1 cellular context compared by ENCODE assay signal in genomic region chr14:37784203-37784826, GRCh38.
TF ChIP-seq lines count a peak whose summit lies in the region.
"Not testable (repeated sequence)": the region's sequence is repeated elsewhere in the genome, so short reads cannot be mapped to it uniquely, and the experiment has no call there.

No MANE protein-coding gene starts in this region.

TF ChIP-seq in HepG2, 621 proteins besides CTCF, POLR2A, EP300 and RAD21 (continued from another document and continues in another):
- peak; percentile 84 for TF ChIP-seq PAXIP1 (CRISPR knock-in tag; conservative IDR thresholded peaks at IDR 0.05)
- peak; percentile 85; the same call in 1 of the 2 replicates for TF ChIP-seq ZNF362 (CRISPR knock-in tag; IDR thresholded peaks at IDR 0.05; ENCODE audit: borderline replicate concordance)
- peak; percentile 79; the same call in 1 of the 2 replicates for TF ChIP-seq FOXP4 (CRISPR knock-in tag; IDR thresholded peaks at IDR 0.05)
- TF ChIP-seq FOXA3 (CRISPR knock-in tag; IDR thresholded peaks at IDR 0.05) = peak; percentile 78
- peak; percentile 56; the same call in 1 of the 2 replicates for TF ChIP-seq ATF2 (CRISPR knock-in tag; IDR thresholded peaks at IDR 0.05)
- peak; percentile 20; the same call in 1 of the 2 replicates for TF ChIP-seq ZSCAN5A (CRISPR knock-in tag; IDR thresholded peaks at IDR 0.05; ENCODE audit: borderline replicate concordance)
- peak; percentile 65 for TF ChIP-seq RARA (CRISPR knock-in tag; IDR thresholded peaks at IDR 0.05)
- peak; percentile 79 for TF ChIP-seq TCF7 (IDR thresholded peaks at IDR 0.05; ENCODE audit: low read depth)
- TF ChIP-seq LCORL (IDR thresholded peaks at IDR 0.05); FOXP1 (IDR thresholded peaks at IDR 0.05); SOX13 (IDR thresholded peaks at IDR 0.05); CREM (CRISPR knock-in tag; IDR thresholded peaks at IDR 0.05): not testable (repeated sequence)
- peak; percentile 84 for TF ChIP-seq LCORL (CRISPR knock-in tag; IDR thresholded peaks at IDR 0.05)
- TF ChIP-seq ZNF503 (CRISPR knock-in tag; IDR thresholded peaks at IDR 0.05) = peak; percentile 58; the same call in 1 of the 2 replicates
- TF ChIP-seq FOXP1 (CRISPR knock-in tag; IDR thresholded peaks at IDR 0.05) = peak; percentile 87
- peak; percentile 67 for TF ChIP-seq ZNF609 (CRISPR knock-in tag; IDR thresholded peaks at IDR 0.05; ENCODE audit: borderline replicate concordance)
- TF ChIP-seq SOX13 (CRISPR knock-in tag; conservative IDR thresholded peaks at IDR 0.05 in 1 of 2, IDR thresholded peaks at IDR 0.05 in 1 of 2) = peak in 1 of 2 experiments; percentile 82; a peak in 2 of 4 replicates
- TF ChIP-seq ELF3 (CRISPR knock-in tag; IDR thresholded peaks at IDR 0.05) = peak; percentile 29; the same call in 1 of the 2 replicates
- TF ChIP-seq KLF16 (CRISPR knock-in tag; IDR thresholded peaks at IDR 0.05) = 0 out of 4 replicates have a peak, but pooled peaks of 1 of the 2 experiments have one; percentile 28
- peak; percentile 13; the same call in 1 of the 2 replicates for TF ChIP-seq KMT2A (CRISPR knock-in tag; IDR thresholded peaks at IDR 0.05)
- TF ChIP-seq ARID5B (CRISPR knock-in tag; IDR thresholded peaks at IDR 0.05) = peak; percentile 90
- peak; percentile 58; the same call in 1 of the 2 replicates for TF ChIP-seq BCL6 (CRISPR knock-in tag; IDR thresholded peaks at IDR 0.05)
- TF ChIP-seq ISL2 (CRISPR knock-in tag; IDR thresholded peaks at IDR 0.05) = peak; percentile 87
- TF ChIP-seq THRA (CRISPR knock-in tag; IDR thresholded peaks at IDR 0.05; ENCODE audit: borderline replicate concordance) = peak; percentile 70; the same call in 1 of the 2 replicates
- peak; percentile 38; the same call in 1 of the 2 replicates for TF ChIP-seq SNAI1 (CRISPR knock-in tag; IDR thresholded peaks at IDR 0.05; ENCODE audit: borderline replicate concordance)
- peak; percentile 51; the same call in 1 of the 2 replicates for TF ChIP-seq CREM (IDR thresholded peaks at IDR 0.05)
- peak; percentile 67 for TF ChIP-seq NCOA2 (CRISPR knock-in tag; IDR thresholded peaks at IDR 0.05)
- peak; percentile 63 for TF ChIP-seq GFI1 (CRISPR knock-in tag; IDR thresholded peaks at IDR 0.05; ENCODE audit: borderline replicate concordance)
- TF ChIP-seq ZNF629 (CRISPR knock-in tag; conservative IDR thresholded peaks at IDR 0.05) = 0 out of 2 replicates have a peak, but pooled peaks have one; percentile 24
- TF ChIP-seq MED1 (CRISPR knock-in tag; IDR thresholded peaks at IDR 0.05) = peak; percentile 71
- peak; percentile 37; the same call in 1 of the 2 replicates for TF ChIP-seq HDAC2 (CRISPR knock-in tag; IDR thresholded peaks at IDR 0.05)
- peak; percentile 43; the same call in 1 of the 2 replicates for TF ChIP-seq ERF (CRISPR knock-in tag; IDR thresholded peaks at IDR 0.05)
- TF ChIP-seq FOXJ3 (CRISPR knock-in tag; IDR thresholded peaks at IDR 0.05; ENCODE audit: borderline replicate concordance) = peak; percentile 47; the same call in 1 of the 2 replicates
- peak; percentile 50; the same call in 1 of the 2 replicates for TF ChIP-seq ZBTB20 (CRISPR knock-in tag; IDR thresholded peaks at IDR 0.05; ENCODE audit: borderline replicate concordance, low read depth)
- peak; percentile 50; the same call in 1 of the 2 replicates for TF ChIP-seq RCOR2 (CRISPR knock-in tag; IDR thresholded peaks at IDR 0.05)
